ENCODE assay signal across 8 cellular contexts in genomic region chr21:44510508-44511218, GRCh38. TPM values are rescaled to one million over a fixed set of nuclear protein-coding genes. Genes with fewer than 3 reads are reported as not detected.
DNase-seq lines count a peak whose midpoint lies in the region; ATAC-seq and TF ChIP-seq lines count a peak whose summit lies in the region.

No MANE protein-coding gene starts in this region.

- H2BK20ac ChIP-seq in IMR-90 (ENCODE audit: low read depth, low read length), result no peak overlapping the region

- peak overlapping the region; percentile 58 for H2AFZ ChIP-seq in IMR-90 (replicated peaks; ENCODE audit: low read length, poor library complexity)
- H2AFZ ChIP-seq in parathyroid adenoma, result no peak overlapping the region

- peaks cover 11% of the 10 kb centered on the region for H3K4me1 ChIP-seq in CD8-positive, alpha-beta memory T cell (ENCODE audit: insufficient read depth, low read length)
- H3K4me1 ChIP-seq in IMR-90 (ENCODE audit: control insufficient read depth, insufficient read depth, low read length), result no peaks in the 10 kb centered on the region
- no peaks in the 10 kb centered on the region for H3K4me1 ChIP-seq in parathyroid adenoma
- H3K4me1 ChIP-seq in vagina, result peaks cover 11% of the 10 kb centered on the region

- in situ Hi-C loops in IMR-90 (cut with MboI; ENCODE audit: low sequenced_read_pairs), result loop anchor here (25.0 kb wide), 1 partner anchor 427 kb away; the partner anchor contains the start of gene SLX9

- no peaks in the 10 kb centered on the region for H3K9me3 Mint-ChIP-seq in CD8-positive, alpha-beta memory T cell

- H2BK120ac ChIP-seq in IMR-90 (ENCODE audit: low read depth, low read length), result no peak overlapping the region

- no peak overlapping the region for H2BK15ac ChIP-seq in IMR-90 (ENCODE audit: low read depth, low read length)

- POLR2A ChIA-PET in CD8-positive, alpha-beta memory T cell (lab: Charles Lee), result interaction anchor here (1.0 kb wide), 1 partner anchor 232 kb away, joined by 3 read pairs; no protein-coding TSS in a partner anchor
- POLR2A ChIA-PET in IMR-90 (lab: Charles Lee; ENCODE audit: unreplicated experiment), result no interaction called here

- TF ChIP-seq CTCF in IMR-90 (conservative IDR thresholded peaks at IDR 0.05; ENCODE audit: low read depth, low read length) (peak; percentile 52), parathyroid adenoma (IDR thresholded peaks at IDR 0.05) (peak; percentile 62), vagina (IDR thresholded peaks at IDR 0.05) (peak; percentile 46 to 54 (median 54))

- no TSS peak for BruUV-seq in IMR-90 (replicated peaks; lab: Mats Ljungman, UMichigan)

- H3K79me2 ChIP-seq in parathyroid adenoma, result no peaks in the 10 kb centered on the region

- no peaks in the 10 kb centered on the region for H3K27me3 ChIP-seq in CD8-positive, alpha-beta memory T cell (ENCODE audit: insufficient read depth, low read length, poor library complexity, severe bottlenecking)
- peaks cover 21% of the 10 kb centered on the region for H3K27me3 ChIP-seq in IMR-90 (ENCODE audit: control insufficient read depth, insufficient read depth, low read length)
- no peaks in the 10 kb centered on the region for H3K27me3 ChIP-seq in parathyroid adenoma (ENCODE audit: control insufficient read depth, insufficient read depth, low read length)
- no peaks in the 10 kb centered on the region for H3K27me3 ChIP-seq in vagina

- no peak overlapping the region for H2BK5ac ChIP-seq in IMR-90 (ENCODE audit: low read depth, low read length, poor library complexity, severe bottlenecking)

- H3K4me1 Mint-ChIP-seq in CD8-positive, alpha-beta memory T cell, result peaks cover 0 to 6% (median 0%) of the 10 kb centered on the region in 3 donors

- peak; percentile 77 for ATAC-seq in IMR-90 (ENCODE audit: low read depth)

- TF ChIP-seq POLR2A in IMR-90 (IDR thresholded peaks at IDR 0.05; ENCODE audit: low read depth, low read length) (no peak), vagina (IDR thresholded peaks at IDR 0.05) (no peak)

- peaks cover 0 to 2% of the 10 kb centered on the region in 2 donors for H3K27me3 Mint-ChIP-seq in CD8-positive, alpha-beta memory T cell

- H4K8ac ChIP-seq in IMR-90 (ENCODE audit: low read depth in 2 of 2, low read length in 2 of 2), result no peak overlapping the region

- no peaks in the 10 kb centered on the region for H3K9me1 ChIP-seq in IMR-90 (ENCODE audit: insufficient read depth, low read length)

- WGBS in IMR-90 (ENCODE audit: extremely low coverage in 2 of 2, insufficient read length in 1 of 2), 2 experiments, result 16% methylated on average over 16 of the region's 36 CpGs; no CpG with 5 or more reads in 1 of the 2 experiments

- dilution Hi-C loops in IMR-90 (cut with HindIII; ENCODE audit: low sequenced_read_pairs, unreplicated experiment), result no loop called here

- peak; percentile 52 for TF ChIP-seq RAD21 in IMR-90 (IDR thresholded peaks at IDR 0.05; ENCODE audit: low read length)

- no peaks in the 10 kb centered on the region for H3K36me3 ChIP-seq in CD8-positive, alpha-beta memory T cell (ENCODE audit: insufficient read depth, low read length)
- no peaks in the 10 kb centered on the region for H3K36me3 ChIP-seq in IMR-90 (ENCODE audit: control insufficient read depth, insufficient read depth, low read length)
- no peaks in the 10 kb centered on the region for H3K36me3 ChIP-seq in parathyroid adenoma (ENCODE audit: control insufficient read depth, insufficient read depth, low read length)
- H3K36me3 ChIP-seq in vagina, result no peaks in the 10 kb centered on the region

- no peak overlapping the region for H4K91ac ChIP-seq in IMR-90 (ENCODE audit: insufficient read depth, low read depth, low read length)

- CTCF ChIA-PET in CD8-positive, alpha-beta memory T cell (lab: Charles Lee), result interaction anchor here (0.6 to 6.1 kb wide), 50 partner anchors 8 to 401 kb away, joined by 3 to 134 read pairs (median 5); partner anchors contain the start of genes KRTAP10-1, KRTAP10-12, KRTAP10-5 and KRTAP12-3
- CTCF ChIA-PET in IMR-90 (lab: Yijun Ruan, JAX), result no interaction called here

- peak overlapping the region; percentile 54 for H3K4me3 ChIP-seq in CD8-positive, alpha-beta memory T cell (ENCODE audit: low read length)
- H3K4me3 ChIP-seq in IMR-90 (ENCODE audit: insufficient read depth, low read depth, low read length) (no peak overlapping the region), parathyroid adenoma (ENCODE audit: low read depth, low read length) (peak overlapping the region; percentile 11), vagina (peak overlapping the region in 1 of 2 donors; percentile 20)

- intact Hi-C loops in IMR-90 (cut with micrococcal nuclease), result loop anchor here (1.0 kb wide), 1 partner anchor 283 kb away; no protein-coding TSS in a partner anchor
- intact Hi-C loops in vagina (cut with DNase I), result no loop called here

- H3K79me1 ChIP-seq in IMR-90 (ENCODE audit: low read depth in 1 of 2, low read length in 2 of 2), result no peaks in the 10 kb centered on the region

- H2AK9ac ChIP-seq in IMR-90 (replicated peaks; ENCODE audit: low read depth, low read length, poor library complexity), result no peak overlapping the region

- no peak overlapping the region for H3K18ac ChIP-seq in IMR-90 (ENCODE audit: low read depth, low read length)

- no peak overlapping the region for H2AK5ac ChIP-seq in IMR-90 (ENCODE audit: low read depth, low read length)

- H3K9ac ChIP-seq in IMR-90 (ENCODE audit: low read depth, low read length), result no peak overlapping the region
- no peak overlapping the region for H3K9ac ChIP-seq in parathyroid adenoma

- H3K23ac ChIP-seq in IMR-90 (ENCODE audit: low read depth, low read length), result no peak overlapping the region

- no peak overlapping the region for H3K56ac ChIP-seq in IMR-90 (ENCODE audit: extremely low read depth, insufficient read depth, low read length)

- H4K5ac ChIP-seq in IMR-90 (ENCODE audit: low read depth, low read length), result no peak overlapping the region

- DNase-seq in CD8-positive, alpha-beta memory T cell, result peak; percentile 74 to 86 (median 80)
- DNase-seq in IMR-90 (no peak), RPMI8226 (peak; percentile 92), germinal center (ENCODE audit: low spot score) (peak; percentile 72), vagina (ENCODE audit: extremely low spot score in 2 of 2) (no peak), foreskin melanocyte (no peak)
- peak; percentile 73 for DNase-seq in activated T-helper 9 cell treated with anti-CD3 and anti-CD28 coated beads, Interleukin-2, amount 50 U/mL, for 16 hours (ENCODE audit: low read depth)

- H4K20me1 ChIP-seq in IMR-90 (ENCODE audit: insufficient read depth, low read length), result no peaks in the 10 kb centered on the region

- no peak overlapping the region for H3K27ac ChIP-seq in CD8-positive, alpha-beta memory T cell (ENCODE audit: low read depth, low read length)
- H3K27ac ChIP-seq in IMR-90 (ENCODE audit: insufficient read depth, low read length) (no peak overlapping the region), parathyroid adenoma (no peak overlapping the region), vagina (no peak overlapping the region)

- H3K9me3 ChIP-seq in CD8-positive, alpha-beta memory T cell (ENCODE audit: low read length), result no peaks in the 10 kb centered on the region
- H3K9me3 ChIP-seq in IMR-90 (ENCODE audit: control insufficient read depth, insufficient read depth, low read length) (no peaks in the 10 kb centered on the region; the same call in 1 of the 2 replicates), parathyroid adenoma (ENCODE audit: control insufficient read depth, low read length) (no peaks in the 10 kb centered on the region), vagina (no peaks in the 10 kb centered on the region)

- H3K4ac ChIP-seq in IMR-90 (ENCODE audit: low read depth, low read length), result no peak overlapping the region

- H3K4me2 ChIP-seq in IMR-90 (ENCODE audit: low read depth, low read length) (no peak overlapping the region), parathyroid adenoma (ENCODE audit: low read length) (peak overlapping the region; percentile 68)

- no peaks in the 10 kb centered on the region for H3K36me3 Mint-ChIP-seq in CD8-positive, alpha-beta memory T cell

- H3K27ac Mint-ChIP-seq in CD8-positive, alpha-beta memory T cell, result no peak overlapping the region

- no peak overlapping the region for H3K14ac ChIP-seq in IMR-90 (replicated peaks; ENCODE audit: low read depth, low read length)

- peak overlapping the region; percentile 40 to 64 (median 52) for H3K4me3 Mint-ChIP-seq in CD8-positive, alpha-beta memory T cell

TF ChIP-seq in IMR-90, 13 proteins besides CTCF, POLR2A, EP300 and RAD21:
- TF ChIP-seq RCOR1 (IDR thresholded peaks at IDR 0.05; ENCODE audit: insufficient replicate concordance, low read length) (no peak), SMC3 (IDR thresholded peaks at IDR 0.05; ENCODE audit: low read depth, low read length) (peak; percentile 39), RFX5 (IDR thresholded peaks at IDR 0.05; ENCODE audit: low read depth, low read length) (no peak)

RNA-seq across cellular contexts. Expression of gene KRTAP10-1, which starts 29.3 kb away (rescaled TPM):
- total RNA-seq in CD8-positive, alpha-beta memory T cell, result not detected
- not detected for polyA plus RNA-seq in CD8-positive, alpha-beta memory T cell
- total RNA-seq in IMR-90 (2012; rRNA removed) (not detected in 2 replicates), vagina (not detected)
- not detected in 2 replicates for polyA plus RNA-seq in IMR-90 (2012; rRNA removed)
- not detected in 2 replicates for polyA plus RNA-seq in IMR-90 (2012; cell fraction: cytosol; rRNA removed)
- not detected in 2 replicates for polyA plus RNA-seq in IMR-90 (2012; cell fraction: nucleus; rRNA removed; ENCODE audit: low replicate concordance)

RNA-seq across cellular contexts. Expression of gene KRTAP10-2, which starts 40.6 kb away (rescaled TPM):
- not detected for total RNA-seq in CD8-positive, alpha-beta memory T cell
- not detected for polyA plus RNA-seq in CD8-positive, alpha-beta memory T cell
- total RNA-seq in IMR-90 (2012; rRNA removed) (not detected in 2 replicates), vagina (not detected)
- not detected in 2 replicates for polyA plus RNA-seq in IMR-90 (2012; rRNA removed)
- not detected in 2 replicates for polyA plus RNA-seq in IMR-90 (2012; cell fraction: cytosol; rRNA removed)
- not detected in 2 replicates for polyA plus RNA-seq in IMR-90 (2012; cell fraction: nucleus; rRNA removed; ENCODE audit: low replicate concordance)

RNA-seq across cellular contexts. Expression of gene KRTAP10-3, which starts 47.9 kb away (rescaled TPM):
- not detected for total RNA-seq in CD8-positive, alpha-beta memory T cell
- polyA plus RNA-seq in CD8-positive, alpha-beta memory T cell, result not detected
- total RNA-seq in IMR-90 (2012; rRNA removed), result not detected in 2 replicates
- not detected in 2 replicates for polyA plus RNA-seq in IMR-90 (2012; rRNA removed)
- polyA plus RNA-seq in IMR-90 (2012; cell fraction: cytosol; rRNA removed), result not detected in 2 replicates
- not detected in 2 replicates for polyA plus RNA-seq in IMR-90 (2012; cell fraction: nucleus; rRNA removed; ENCODE audit: low replicate concordance)
- not detected for total RNA-seq in vagina

RNA-seq across cellular contexts. Expression of gene LRRC3, which starts 55.4 kb away (rescaled TPM):
- total RNA-seq in CD8-positive, alpha-beta memory T cell, result under 1 TPM; 0.80 to 0.90 TPM
- polyA plus RNA-seq in CD8-positive, alpha-beta memory T cell, result 0.17 TPM
- total RNA-seq in IMR-90 (2012; rRNA removed) (under 0.01 TPM in 2 replicates), vagina (2.5 TPM)
- polyA plus RNA-seq in IMR-90 (2012; rRNA removed), result 0.38 and 0.53 TPM in 2 replicates
- 0.35 and 0.43 TPM in 2 replicates for polyA plus RNA-seq in IMR-90 (2012; cell fraction: cytosol; rRNA removed)
- 0.26 and 0.40 TPM in 2 replicates for polyA plus RNA-seq in IMR-90 (2012; cell fraction: nucleus; rRNA removed; ENCODE audit: low replicate concordance)

Comparison
In these comparisons a context has a peak if more than half of its experiments do, and no peak if none do; other contexts are left out.
1. DNase-seq: peak in CD8-positive, alpha-beta memory T cell (5 of 5), RPMI8226 (single experiment), activated T-helper 9 cell treated with anti-CD3 and anti-CD28 coated beads, Interleukin-2, amount 50 U/mL, for 16 hours (single experiment) and germinal center (single experiment); none in IMR-90 (single experiment), vagina (0 of 2) and foreskin melanocyte (single experiment).
2. Peak in every context shown above with its lines, with median percentiles within 50 percentile points of each other: CTCF ChIP-seq.